Comparison of ENCODE assay signal across 1 cellular context in the genomic region with DNA sequence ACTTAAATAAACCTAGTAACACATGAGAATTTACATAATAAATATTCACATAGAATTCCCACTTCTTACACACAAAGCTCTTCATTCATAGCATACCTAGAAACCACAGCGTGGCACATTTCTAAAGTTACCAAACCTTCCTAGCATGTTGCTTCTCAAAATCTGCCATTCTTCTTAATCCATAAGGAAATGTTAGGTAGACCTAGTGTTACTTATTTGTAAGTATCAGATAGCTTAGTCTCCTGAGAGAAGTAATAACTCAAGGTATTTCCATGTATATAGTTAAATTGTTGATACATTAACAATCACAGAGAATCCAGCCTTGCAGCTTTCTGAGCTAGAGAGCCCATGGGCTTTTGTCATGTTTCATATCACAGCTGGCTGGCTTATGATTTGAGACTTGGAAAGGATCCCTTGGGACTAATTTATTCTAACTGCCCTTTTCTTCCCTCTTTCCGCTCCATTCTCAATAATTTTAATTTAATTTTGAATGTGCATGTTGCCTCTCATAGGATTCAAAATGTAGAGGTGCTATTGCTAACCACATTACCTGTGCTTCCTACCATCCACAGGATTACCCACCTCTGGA.
TF ChIP-seq lines count a peak whose summit lies in the region.

No MANE protein-coding gene starts in this region.

TF ChIP-seq in endothelial cell of umbilical vein, 7 proteins besides CTCF, POLR2A, EP300 and RAD21 (continued from another document):
- TF ChIP-seq, protein P1, sequence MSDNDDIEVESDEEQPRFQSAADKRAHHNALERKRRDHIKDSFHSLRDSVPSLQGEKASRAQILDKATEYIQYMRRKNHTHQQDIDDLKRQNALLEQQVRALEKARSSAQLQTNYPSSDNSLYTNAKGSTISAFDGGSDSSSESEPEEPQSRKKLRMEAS (IDR thresholded peaks at IDR 0.05; ENCODE audit: insufficient read depth, insufficient read length): no peak
